In genomic region chr7:11810043-11810625, GRCh38 we compare ENCODE assay signal across 1 cellular context.
TF ChIP-seq lines count a peak whose summit lies in the region.

No MANE protein-coding gene starts in this region.

TF ChIP-seq in H1, 55 proteins besides CTCF, POLR2A, EP300 and RAD21:
- TF ChIP-seq ASH2L (IDR thresholded peaks at IDR 0.05; ENCODE audit: low read length), result no peak
- TF ChIP-seq TBP (IDR thresholded peaks at IDR 0.05; ENCODE audit: low read depth, low read length), result no peak
- TF ChIP-seq NRF1 (IDR thresholded peaks at IDR 0.05; ENCODE audit: low read depth, low read length), result no peak
- no peak for TF ChIP-seq POU5F1 (IDR thresholded peaks at IDR 0.05; ENCODE audit: low read depth, low read length)
- no peak for TF ChIP-seq MAX (IDR thresholded peaks at IDR 0.05)
- TF ChIP-seq ATF3 (IDR thresholded peaks at IDR 0.05; ENCODE audit: insufficient read depth, low read depth, low read length), result no peak
- TF ChIP-seq CREB1 (IDR thresholded peaks at IDR 0.05), result no peak
- TF ChIP-seq TAF7 (optimal IDR thresholded peaks at IDR 0.05; ENCODE audit: borderline replicate concordance, low read depth, low read length), result no peak
- TF ChIP-seq SRF (IDR thresholded peaks at IDR 0.05; ENCODE audit: low read depth, low read length), result no peak
- no peak for TF ChIP-seq GTF2F1 (IDR thresholded peaks at IDR 0.05; ENCODE audit: borderline replicate concordance, low read depth, low read length)
- no peak for TF ChIP-seq CHD7 (IDR thresholded peaks at IDR 0.05; ENCODE audit: insufficient replicate concordance, low read length)
- no peak for TF ChIP-seq JUN (IDR thresholded peaks at IDR 0.05; ENCODE audit: low read depth, low read length)
- TF ChIP-seq TAF1 (IDR thresholded peaks at IDR 0.05; ENCODE audit: low read depth, low read length), result no peak
- no peak for TF ChIP-seq RFX5 (IDR thresholded peaks at IDR 0.05; ENCODE audit: borderline replicate concordance, low read depth, low read length)
- TF ChIP-seq CHD2 (IDR thresholded peaks at IDR 0.05; ENCODE audit: low read length), result no peak
- TF ChIP-seq BACH1 (IDR thresholded peaks at IDR 0.05; ENCODE audit: low read length), result no peak
- no peak for TF ChIP-seq YY1 (IDR thresholded peaks at IDR 0.05; ENCODE audit: low read depth, low read length)
- TF ChIP-seq CEBPB (IDR thresholded peaks at IDR 0.05; ENCODE audit: low read depth, low read length), result no peak
- no peak for TF ChIP-seq TCF12 (IDR thresholded peaks at IDR 0.05; ENCODE audit: low read depth, low read length)
- no peak for TF ChIP-seq JUND (IDR thresholded peaks at IDR 0.05; ENCODE audit: low read length)
